In genomic region chr15:71691700-71692417, GRCh38 we compare ENCODE assay signal across 9 cellular contexts.
DNase-seq lines count a peak whose midpoint lies in the region; ATAC-seq and TF ChIP-seq lines count a peak whose summit lies in the region.
"Had no signal": no experiment of that assay in that cellular context is flagged by ENCODE, and none has a peak within 500 bp of the region (broad histone marks: within the 10 kb centered on the region; RNA-seq: fewer than 3 reads in every experiment).

No MANE protein-coding gene starts in this region.

- no peak overlapping the region for H3K4me3 ChIP-seq in rectal smooth muscle tissue (ENCODE audit: low read length)

- no peaks in the 10 kb centered on the region for H3K36me3 Mint-ChIP-seq in activated naive CD4-positive, alpha-beta T cell treated with anti-CD3 and anti-CD28 coated beads for 36 hours (ENCODE audit: low read depth)
- H3K36me3 Mint-ChIP-seq: activated naive CD8-positive, alpha-beta T cell treated with anti-CD3 and anti-CD28 coated beads, Interleukin-2, amount 10 ng/mL, durations not matched to agents 7 days and 5 days had no signal

- peaks cover 5% of the 10 kb centered on the region for H3K9me3 Mint-ChIP-seq in activated naive CD4-positive, alpha-beta T cell treated with anti-CD3 and anti-CD28 coated beads for 36 hours

- ATAC-seq in SK-N-SH treated with all-trans-retinoic acid at 6 μM for 48 hours: peak; percentile 65
- ATAC-seq in HG02970 (IDR thresholded peaks at IDR 0.05; ENCODE audit: low FRiP score, unreplicated experiment): no peak
- no peak for ATAC-seq in HG03159 (IDR thresholded peaks at IDR 0.05; ENCODE audit: unreplicated experiment)

- H3K9ac ChIP-seq in rectal smooth muscle tissue (ENCODE audit: low read length): no peak overlapping the region

- H3K4me1 ChIP-seq in rectal smooth muscle tissue (ENCODE audit: control insufficient read depth, insufficient read depth, low read length): peaks cover 14% of the 10 kb centered on the region

- H3K4me1 Mint-ChIP-seq in activated naive CD4-positive, alpha-beta T cell treated with anti-CD3 and anti-CD28 coated beads for 36 hours (ENCODE audit: low read depth): no peaks in the 10 kb centered on the region
- H3K4me1 Mint-ChIP-seq: activated naive CD8-positive, alpha-beta T cell treated with anti-CD3 and anti-CD28 coated beads, Interleukin-2, amount 10 ng/mL, durations not matched to agents 7 days and 5 days had no signal

- intact Hi-C loops in activated naive CD4-positive, alpha-beta T cell treated with anti-CD3 and anti-CD28 coated beads for 36 hours (cut with micrococcal nuclease): no loop called here

- DNase-seq in DMS 273 treated with DMSO at 0.1 percent for 48 hours (lab: John Stamatoyannopoulos, UW) (peak; percentile 13), fibroblast of the conjunctiva (ENCODE audit: low read depth) (peak; percentile 76), erythroblast (lab: John Stamatoyannopoulos, UW) (no peak)
- no peak for DNase-seq in activated naive CD4-positive, alpha-beta T cell treated with anti-CD3 and anti-CD28 coated beads for 36 hours
- DNase-seq: activated naive CD8-positive, alpha-beta T cell treated with anti-CD3 and anti-CD28 coated beads, Interleukin-2, amount 10 ng/mL, durations not matched to agents 7 days and 5 days had no signal

- no peaks in the 10 kb centered on the region for H3K36me3 ChIP-seq in rectal smooth muscle tissue (ENCODE audit: control insufficient read depth, insufficient read depth, low read length)

- no peak overlapping the region for H3K27ac Mint-ChIP-seq in activated naive CD4-positive, alpha-beta T cell treated with anti-CD3 and anti-CD28 coated beads for 36 hours
- H3K27ac Mint-ChIP-seq: activated naive CD8-positive, alpha-beta T cell treated with anti-CD3 and anti-CD28 coated beads, Interleukin-2, amount 10 ng/mL, durations not matched to agents 7 days and 5 days had no signal

- H3K27me3 Mint-ChIP-seq in activated naive CD4-positive, alpha-beta T cell treated with anti-CD3 and anti-CD28 coated beads for 36 hours (ENCODE audit: low read depth): peaks cover 46% of the 10 kb centered on the region

- TF ChIP-seq POLR2A in erythroblast (IDR thresholded peaks at IDR 0.05; ENCODE audit: low read length): no peak

- peak overlapping the region; percentile 33 for H3K27ac ChIP-seq in rectal smooth muscle tissue (ENCODE audit: low read depth, low read length)

- no peak overlapping the region for H3K4me3 Mint-ChIP-seq in activated naive CD4-positive, alpha-beta T cell treated with anti-CD3 and anti-CD28 coated beads for 36 hours
- H3K4me3 Mint-ChIP-seq: activated naive CD8-positive, alpha-beta T cell treated with anti-CD3 and anti-CD28 coated beads, Interleukin-2, amount 10 ng/mL, durations not matched to agents 7 days and 5 days had no signal

- no peaks in the 10 kb centered on the region for H3K27me3 ChIP-seq in rectal smooth muscle tissue (ENCODE audit: control insufficient read depth, insufficient read depth, low read length)

- CTCF ChIA-PET in activated naive CD4-positive, alpha-beta T cell treated with anti-CD3 and anti-CD28 coated beads for 36 hours (lab: Charles Lee): interaction anchor here (0.8 kb wide), 1 partner anchor 1181 kb away, joined by 3 read pairs; no protein-coding TSS in a partner anchor

TF ChIP-seq in SK-N-SH treated with all-trans-retinoic acid at 6 μM for 48 hours, 23 proteins besides CTCF, POLR2A, EP300 and RAD21:
- TF ChIP-seq ZNF70 (CRISPR knock-in tag; IDR thresholded peaks at IDR 0.05): no peak
- peak; percentile 61; the same call in 1 of the 2 replicates for TF ChIP-seq TCF4 (CRISPR knock-in tag; IDR thresholded peaks at IDR 0.05; ENCODE audit: borderline replicate concordance)
- TF ChIP-seq BACH2 (CRISPR knock-in tag; IDR thresholded peaks at IDR 0.05; ENCODE audit: borderline replicate concordance): no peak
- TF ChIP-seq ISL1 (CRISPR knock-in tag; IDR thresholded peaks at IDR 0.05): peak; percentile 88
- no peak for TF ChIP-seq ESRRG (CRISPR knock-in tag; IDR thresholded peaks at IDR 0.05)
- peak; percentile 79; the same call in 1 of the 2 replicates for TF ChIP-seq SNAI2 (CRISPR knock-in tag; IDR thresholded peaks at IDR 0.05)
- TF ChIP-seq PATZ1 (CRISPR knock-in tag; IDR thresholded peaks at IDR 0.05; ENCODE audit: borderline replicate concordance): peak; percentile 38; the same call in 1 of the 2 replicates
- TF ChIP-seq TOX (CRISPR knock-in tag; IDR thresholded peaks at IDR 0.05; ENCODE audit: borderline replicate concordance): no peak
- TF ChIP-seq ZFP30 (CRISPR knock-in tag; IDR thresholded peaks at IDR 0.05): no peak

Comparison
In these comparisons a context has a peak if more than half of its experiments do, and no peak if none do; other contexts are left out.
1. DNase-seq: peak in DMS 273 treated with DMSO at 0.1 percent for 48 hours (single experiment) and fibroblast of the conjunctiva (single experiment); none in activated naive CD4-positive, alpha-beta T cell treated with anti-CD3 and anti-CD28 coated beads for 36 hours (single experiment) and erythroblast (0 of 2).